2 cellular contexts compared by ENCODE assay signal in genomic region chr6:125262026-125263013, GRCh38.
TF ChIP-seq lines count a peak whose summit lies in the region.

No MANE protein-coding gene starts in this region.

TF ChIP-seq in IMR-90, 13 proteins besides CTCF, POLR2A, EP300 and RAD21:
- no peak for TF ChIP-seq FOS (IDR thresholded peaks at IDR 0.05; ENCODE audit: low read depth, low read length)
- peak; percentile 28; the same call in 1 of the 2 replicates for TF ChIP-seq CEBPB (IDR thresholded peaks at IDR 0.05; ENCODE audit: low read depth, low read length)
- TF ChIP-seq BHLHE40 (IDR thresholded peaks at IDR 0.05; ENCODE audit: low read depth, low read length): peak; percentile 79

TF ChIP-seq in HepG2, 621 proteins besides CTCF, POLR2A, EP300 and RAD21:
- TF ChIP-seq SALL2 (CRISPR knock-in tag; IDR thresholded peaks at IDR 0.05) (no peak), TCF12 (IDR thresholded peaks at IDR 0.05) (no peak), TCF12 (CRISPR knock-in tag; IDR thresholded peaks at IDR 0.05) (no peak), ZNF138 (CRISPR knock-in tag; IDR thresholded peaks at IDR 0.05; ENCODE audit: low read depth) (no peak), PAXIP1 (CRISPR knock-in tag; conservative IDR thresholded peaks at IDR 0.05) (no peak)
